Comparison of ENCODE assay signal across 28 cellular contexts in genomic region chr4:176718881-176719280, GRCh38.
"Had no signal": no experiment of that assay in that cellular context is flagged by ENCODE, and none has a peak within 500 bp of the region (broad histone marks: within the 10 kb centered on the region; RNA-seq: fewer than 3 reads in every experiment).

No MANE protein-coding gene starts in this region.

- H3K9me3 Mint-ChIP-seq: stimulated activated naive CD8-positive, alpha-beta T cell treated with anti-CD3 and anti-CD28 coated beads, Interleukin-15, Interleukin-2, amounts not matched to agents 100 ng/mL and 50 ng/mL, for 24 hours had no signal

- H3K27ac ChIP-seq: left lung, lower lobe of right lung, pancreas, prostate gland, spleen, suprapubic skin, thoracic aorta, tibial artery, upper lobe of right lung had no signal

- H3K4me1 Mint-ChIP-seq: mesothelial cell of epicardium; naive thymus-derived CD4-positive, alpha-beta T cell; stimulated activated effector memory CD8-positive, alpha-beta T cell treated with anti-CD3 and anti-CD28 coated beads, Interleukin-12 subunit alpha, Interleukin-12 subunit beta, amount 100 ng/mL, for 72 hours had no signal

- H3K4me1 ChIP-seq: left lung, lower lobe of right lung, pancreas, prostate gland, spleen, suprapubic skin, tibial artery, upper lobe of right lung had no signal

- H3K27me3 Mint-ChIP-seq: naive thymus-derived CD4-positive, alpha-beta T cell; natural killer cell treated with Interleukin-12 subunit alpha and Interleukin-12 subunit beta and Interleukin-15 and Interleukin-18, amount 100 ng/mL, for 72 hours; stimulated activated naive CD8-positive, alpha-beta T cell treated with anti-CD3 and anti-CD28 coated beads, Interleukin-15, Interleukin-2, amounts not matched to agents 100 ng/mL and 50 ng/mL, for 24 hours had no signal

- H3K4me3 Mint-ChIP-seq: mesothelial cell of epicardium; naive thymus-derived CD4-positive, alpha-beta T cell; natural killer cell treated with Interleukin-12 subunit alpha and Interleukin-12 subunit beta and Interleukin-15 and Interleukin-18, amount 100 ng/mL, for 72 hours; stimulated activated effector memory CD8-positive, alpha-beta T cell treated with anti-CD3 and anti-CD28 coated beads, Interleukin-12 subunit alpha, Interleukin-12 subunit beta, amount 100 ng/mL, for 72 hours; stimulated activated naive CD8-positive, alpha-beta T cell treated with anti-CD3 and anti-CD28 coated beads, Interleukin-15, Interleukin-2, amounts not matched to agents 100 ng/mL and 50 ng/mL, for 24 hours had no signal

- H3K27ac Mint-ChIP-seq: mesothelial cell of epicardium; naive thymus-derived CD4-positive, alpha-beta T cell; natural killer cell treated with Interleukin-12 subunit alpha and Interleukin-12 subunit beta and Interleukin-15 and Interleukin-18, amount 100 ng/mL, for 72 hours; stimulated activated effector memory CD8-positive, alpha-beta T cell treated with anti-CD3 and anti-CD28 coated beads, Interleukin-12 subunit alpha, Interleukin-12 subunit beta, amount 100 ng/mL, for 72 hours; stimulated activated naive CD8-positive, alpha-beta T cell treated with anti-CD3 and anti-CD28 coated beads, Interleukin-15, Interleukin-2, amounts not matched to agents 100 ng/mL and 50 ng/mL, for 24 hours had no signal

- H3K36me3 ChIP-seq: left lung, lower lobe of right lung, pancreas, prostate gland, spleen, suprapubic skin, thoracic aorta, tibial artery, upper lobe of right lung had no signal

- H3K4me3 ChIP-seq: left lung, lower lobe of right lung, mucosa of descending colon, pancreas, prostate gland, spleen, suprapubic skin, thoracic aorta, tibial artery, upper lobe of right lung had no signal

- ATAC-seq: left cardiac atrium; left lung; lower lobe of right lung; mucosa of descending colon; naive thymus-derived CD4-positive, alpha-beta T cell; natural killer cell treated with Interleukin-12 subunit alpha and Interleukin-12 subunit beta and Interleukin-15 and Interleukin-18, amount 100 ng/mL, for 72 hours; pancreas; right cardiac atrium; sciatic nerve; stimulated activated effector memory CD8-positive, alpha-beta T cell treated with anti-CD3 and anti-CD28 coated beads, Interleukin-12 subunit alpha, Interleukin-12 subunit beta, amount 100 ng/mL, for 72 hours; upper lobe of right lung had no signal

- H3K36me3 Mint-ChIP-seq: naive thymus-derived CD4-positive, alpha-beta T cell; natural killer cell treated with Interleukin-12 subunit alpha and Interleukin-12 subunit beta and Interleukin-15 and Interleukin-18, amount 100 ng/mL, for 72 hours; stimulated activated effector memory CD8-positive, alpha-beta T cell treated with anti-CD3 and anti-CD28 coated beads, Interleukin-12 subunit alpha, Interleukin-12 subunit beta, amount 100 ng/mL, for 72 hours had no signal

- H3K9me3 ChIP-seq: left lung, lower lobe of right lung, mucosa of descending colon, pancreas, prostate gland, suprapubic skin, thoracic aorta, tibial artery, upper lobe of right lung had no signal

- DNase-seq: hippocampal formation; kidney glomerular epithelial cell; left cardiac atrium; left lung; lower lobe of right lung; mammary epithelial cell; mesenchymal stem cell; mucosa of descending colon; naive thymus-derived CD4-positive, alpha-beta T cell; pancreas; posterior cingulate gyrus; retina; right cardiac atrium; small intestine; spleen; stimulated activated CD4-positive, alpha-beta T cell treated with anti-CD3 and anti-CD28 coated beads, Interleukin-4, amount 100 ng/mL, for 24 hours; stimulated activated naive CD4-positive, alpha-beta T cell; tibial artery; trophoblast cell; upper lobe of right lung had no signal

- H3K27me3 ChIP-seq: left lung, pancreas, spleen, suprapubic skin, tibial artery, upper lobe of right lung had no signal
